10 cellular contexts compared by ENCODE assay signal in genomic region chr2:70888925-70889715, GRCh38. TPM values are rescaled to one million over a fixed set of nuclear protein-coding genes. Genes with fewer than 3 reads are reported as not detected.
A peak's percentile ranks its signal among the peaks of the same experiment; 100 is the strongest.
DNase-seq lines count a peak whose midpoint lies in the region; ATAC-seq, FAIRE-seq and TF ChIP-seq lines count a peak whose summit lies in the region.
"Had no signal": no experiment of that assay in that cellular context is flagged by ENCODE, and none has a peak within 500 bp of the region (broad histone marks: within the 10 kb centered on the region; RNA-seq: fewer than 3 reads in every experiment).

No MANE protein-coding gene starts in this region.

- no peaks in the 10 kb centered on the region for H3K9me3 Mint-ChIP-seq in activated CD8-positive, alpha-beta memory T cell treated with anti-CD3 and anti-CD28 coated beads, Interleukin-2, amount 10 ng/mL, durations not matched to agents 7 days and 5 days (ENCODE audit: low read depth)
- no peaks in the 10 kb centered on the region for H3K9me3 Mint-ChIP-seq in stimulated activated naive CD8-positive, alpha-beta T cell treated with anti-CD3 and anti-CD28 coated beads, Interleukin-15, amount 100 ng/mL, for 72 hours

- no peak for TF ChIP-seq POLR2A in HepG2 (IDR thresholded peaks at IDR 0.05; ENCODE audit: insufficient read depth in 1 of 2, low read depth in 2 of 2, low read length in 2 of 2)

- H3K27ac ChIP-seq in HepG2 (ENCODE audit: extremely low read length, insufficient read depth, low read length), result no peak overlapping the region

- WGBS in HepG2 (ENCODE audit: low lambda C conversion rate), result 89% methylated on average over 69 of the region's 69 CpGs

- H3K4me3 Mint-ChIP-seq in activated CD8-positive, alpha-beta memory T cell treated with anti-CD3 and anti-CD28 coated beads, Interleukin-2, amount 10 ng/mL, durations not matched to agents 7 days and 5 days, result peak overlapping the region; percentile 9
- H3K4me3 Mint-ChIP-seq in stimulated activated naive CD8-positive, alpha-beta T cell treated with anti-CD3 and anti-CD28 coated beads, Interleukin-15, amount 100 ng/mL, for 72 hours, result peak overlapping the region; percentile 80 to 81

- H3K4me3 ChIP-seq in HepG2 (replicated peaks in 1 of 3; ENCODE audit: insufficient read depth in 1 of 3, low read depth in 2 of 3, low read length in 3 of 3), result peak overlapping the region in 1 of 3 experiments; percentile 13; a peak in 1 of 6 replicates

- no peak overlapping the region for H3K9ac ChIP-seq in HepG2 (ENCODE audit: insufficient read depth, low read depth, low read length)

- 0 out of 2 replicates have a peak overlapping the region, but pooled peaks have one; percentile 8 for H3K4me2 ChIP-seq in HepG2 (ENCODE audit: low read depth, low read length)

- in situ Hi-C loops in HepG2 (cut with HindIII; ENCODE audit: extremely low pct_ligation_motif_present, low pct_unique_long_range_greater_than_20kb), result no loop called here

- H3K4me1 Mint-ChIP-seq in activated CD8-positive, alpha-beta memory T cell treated with anti-CD3 and anti-CD28 coated beads, Interleukin-2, amount 10 ng/mL, durations not matched to agents 7 days and 5 days, result peaks cover 26% of the 10 kb centered on the region
- peaks cover 35% of the 10 kb centered on the region for H3K4me1 Mint-ChIP-seq in stimulated activated naive CD8-positive, alpha-beta T cell treated with anti-CD3 and anti-CD28 coated beads, Interleukin-15, amount 100 ng/mL, for 72 hours

- peaks cover 37% of the 10 kb centered on the region for H3K4me1 ChIP-seq in HepG2 (ENCODE audit: insufficient read depth, low read length)

- peaks cover 3% of the 10 kb centered on the region for H3K36me3 Mint-ChIP-seq in activated CD8-positive, alpha-beta memory T cell treated with anti-CD3 and anti-CD28 coated beads, Interleukin-2, amount 10 ng/mL, durations not matched to agents 7 days and 5 days

- no peaks in the 10 kb centered on the region for H3K9me3 ChIP-seq in HepG2 (ENCODE audit: low read length)

- H3K27me3 ChIP-seq in HepG2 (ENCODE audit: control insufficient read depth in 1 of 2, insufficient read depth in 2 of 2, low read length in 2 of 2), result peaks cover 4 to 35% of the 10 kb centered on the region in 2 experiments; a peak in 4 of 5 replicates

- CTCF ChIA-PET in activated CD8-positive, alpha-beta memory T cell treated with anti-CD3 and anti-CD28 coated beads, Interleukin-2, amount 10 ng/mL, durations not matched to agents 7 days and 5 days (lab: Charles Lee), result interaction anchor here (1.5 kb wide), 1 partner anchor 28 kb away, joined by 6 read pairs; no protein-coding TSS in a partner anchor
- CTCF ChIA-PET in HepG2 (lab: Yijun Ruan, JAX; ENCODE audit: low intra/inter-chr PET ratio, low total read pairs), result no interaction called here

- no peak for TF ChIP-seq EP300 in HepG2 (IDR thresholded peaks at IDR 0.05; ENCODE audit: low read depth in 2 of 2, low read length in 2 of 2)
- TF ChIP-seq EP300 in HepG2 (CRISPR knock-in tag; IDR thresholded peaks at IDR 0.05; ENCODE audit: borderline replicate concordance), result no peak

- ATAC-seq in activated CD8-positive, alpha-beta memory T cell treated with anti-CD3 and anti-CD28 coated beads, Interleukin-2, amount 10 ng/mL, durations not matched to agents 7 days and 5 days, result no peak
- ATAC-seq in HepG2 (peak; percentile 54), GM21737 (IDR thresholded peaks at IDR 0.05; ENCODE audit: unreplicated experiment) (no peak)
- ATAC-seq in stimulated activated naive CD8-positive, alpha-beta T cell treated with anti-CD3 and anti-CD28 coated beads, Interleukin-15, amount 100 ng/mL, for 72 hours, result no peak

- H4K20me1 ChIP-seq in HepG2 (ENCODE audit: insufficient read depth, low read length), result no peaks in the 10 kb centered on the region

- no peak for DNase-seq in activated CD8-positive, alpha-beta memory T cell treated with anti-CD3 and anti-CD28 coated beads, Interleukin-2, amount 10 ng/mL, durations not matched to agents 7 days and 5 days
- no peak for DNase-seq in activated CD8-positive, alpha-beta memory T cell treated with anti-CD3 and anti-CD28 coated beads, Interleukin-2, amount 50 U/mL, for 4 hours
- peak; percentile 12 for DNase-seq in cerebellar cortex (ENCODE audit: low spot score)
- no peak for DNase-seq in HepG2 (ENCODE audit: low spot score)
- no peak for DNase-seq in stimulated activated naive CD8-positive, alpha-beta T cell treated with anti-CD3 and anti-CD28 coated beads, Interleukin-15, amount 100 ng/mL, for 72 hours
- DNase-seq in NCI-H748 (lab: John Stamatoyannopoulos, UW; ENCODE audit: unreplicated experiment), result no peak
- no peak for DNase-seq in KG1 (lab: John Stamatoyannopoulos, UW)
- DNase-seq: NK-92 treated with Interleukin-12 subunit alpha and Interleukin-12 subunit beta, amount 100 ng/mL, for 24 hours had no signal

- intact Hi-C loops in HepG2 (cut with micrococcal nuclease; ENCODE audit: unreplicated experiment), result no loop called here

- TF ChIP-seq CTCF in HepG2 (CRISPR knock-in tag; IDR thresholded peaks at IDR 0.05), result peak; percentile 52

- no peaks in the 10 kb centered on the region for H3K79me2 ChIP-seq in HepG2 (ENCODE audit: insufficient read depth, low read length)

- no TSS peak for BruUV-seq in HepG2 (replicated peaks; lab: Mats Ljungman, UMichigan)

- TF ChIP-seq RAD21 in HepG2 (CRISPR knock-in tag; IDR thresholded peaks at IDR 0.05), result no peak

- H3K27ac Mint-ChIP-seq in activated CD8-positive, alpha-beta memory T cell treated with anti-CD3 and anti-CD28 coated beads, Interleukin-2, amount 10 ng/mL, durations not matched to agents 7 days and 5 days, result peak overlapping the region; percentile 48
- H3K27ac Mint-ChIP-seq in stimulated activated naive CD8-positive, alpha-beta T cell treated with anti-CD3 and anti-CD28 coated beads, Interleukin-15, amount 100 ng/mL, for 72 hours, result no peak overlapping the region

- H3K36me3 ChIP-seq in HepG2 (replicated peaks in 1 of 2; ENCODE audit: control insufficient read depth in 1 of 2, insufficient read depth in 2 of 2, low read length in 2 of 2), result no peaks in the 10 kb centered on the region

- H2AFZ ChIP-seq in HepG2 (ENCODE audit: low read length), result no peak overlapping the region

- FAIRE-seq in HepG2 (lab: Jason Lieb, UNC), result no peak

- H3K27me3 Mint-ChIP-seq in activated CD8-positive, alpha-beta memory T cell treated with anti-CD3 and anti-CD28 coated beads, Interleukin-2, amount 10 ng/mL, durations not matched to agents 7 days and 5 days, result peaks cover 96% of the 10 kb centered on the region
- peaks cover 95% of the 10 kb centered on the region for H3K27me3 Mint-ChIP-seq in stimulated activated naive CD8-positive, alpha-beta T cell treated with anti-CD3 and anti-CD28 coated beads, Interleukin-15, amount 100 ng/mL, for 72 hours

- POLR2A ChIA-PET in HepG2 (lab: Yijun Ruan, JAX), result no interaction called here

RNA-seq across cellular contexts. Expression of gene VAX2, which starts 11.3 kb away (rescaled TPM):
- total RNA-seq in activated CD8-positive, alpha-beta memory T cell treated with anti-CD3 and anti-CD28 coated beads, Interleukin-2, amount 10 ng/mL, durations not matched to agents 7 days and 5 days, result not detected
- 3.9 and 4.1 TPM in 2 replicates for total RNA-seq in HepG2 (2016; rRNA removed; fragmentation: Illumina TruSeq; extraction: Trizol)
- 3.0 and 3.9 TPM in 2 replicates for total RNA-seq in HepG2 (2016; cell fraction: cytosol; rRNA removed; fragmentation: Illumina TruSeq; extraction: Trizol; ENCODE audit: low read depth)
- total RNA-seq in HepG2 (2016; cell fraction: insoluble cytoplasmic fraction; rRNA removed; fragmentation: Illumina TruSeq; extraction: Trizol), result 3.6 and 4.7 TPM in 2 replicates
- 3.2 and 4.6 TPM in 2 replicates for total RNA-seq in HepG2 (2016; cell fraction: membrane; rRNA removed; fragmentation: Illumina TruSeq; extraction: Trizol)
- total RNA-seq in HepG2 (2016; cell fraction: nucleus; rRNA removed; fragmentation: Illumina TruSeq; extraction: Trizol), result 2.9 and 3.6 TPM in 2 replicates
- 2.1 and 3.0 TPM in 2 replicates for polyA plus RNA-seq in HepG2 (2011; rRNA removed)
- polyA plus RNA-seq in HepG2 (2011; cell fraction: cytosol; rRNA removed), result 0.96 and 1.5 TPM in 2 replicates
- 12.7 and 15.3 TPM in 2 replicates for polyA plus RNA-seq in HepG2 (2011; cell fraction: nucleus; rRNA removed)
- polyA plus RNA-seq in HepG2 (2012), result 1.0 and 1.3 TPM in 2 replicates
- polyA plus RNA-seq in HepG2 (2016; cell fraction: cytosol; fragmentation: Illumina TruSeq; extraction: Trizol; ENCODE audit: low read depth), result 4.8 and 4.9 TPM in 2 replicates
- 4.6 and 5.5 TPM in 2 replicates for polyA plus RNA-seq in HepG2 (2016; cell fraction: insoluble cytoplasmic fraction; fragmentation: Illumina TruSeq; extraction: Trizol; ENCODE audit: low read depth)
- polyA plus RNA-seq in HepG2 (2016; cell fraction: membrane; fragmentation: Illumina TruSeq; extraction: Trizol; ENCODE audit: low read depth), result 4.6 and 5.0 TPM in 2 replicates
- polyA plus RNA-seq in HepG2 (2016; cell fraction: nucleus; fragmentation: Illumina TruSeq; extraction: Trizol; ENCODE audit: insufficient read depth, low read depth), result 6.7 and 8.7 TPM in 2 replicates
- polyA minus RNA-seq in HepG2 (2011; rRNA and poly(A)+ RNA removed; ENCODE audit: low replicate concordance), result 1.1 TPM in 1 of 2 replicates, not detected in the other
- polyA minus RNA-seq in HepG2 (2011; cell fraction: cytosol; rRNA and poly(A)+ RNA removed), result 0.59 and 1.1 TPM in 2 replicates
- polyA minus RNA-seq in HepG2 (2011; cell fraction: nucleus; rRNA and poly(A)+ RNA removed), result 3.0 and 3.3 TPM in 2 replicates
- total RNA-seq: activated CD8-positive, alpha-beta memory T cell treated with anti-CD3 and anti-CD28 coated beads for 36 hours had no signal

RNA-seq across cellular contexts. Expression of gene ATP6V1B1, which starts 46.6 kb away (rescaled TPM):
- total RNA-seq in activated CD8-positive, alpha-beta memory T cell treated with anti-CD3 and anti-CD28 coated beads, Interleukin-2, amount 10 ng/mL, durations not matched to agents 7 days and 5 days, result not detected
- total RNA-seq in HepG2 (2016; rRNA removed; fragmentation: Illumina TruSeq; extraction: Trizol), result 0.58 TPM in 1 of 2 replicates, not detected in the other
- total RNA-seq in HepG2 (2016; cell fraction: cytosol; rRNA removed; fragmentation: Illumina TruSeq; extraction: Trizol; ENCODE audit: low read depth), result not detected in 2 replicates
- 0.37 and 1.5 TPM in 2 replicates for total RNA-seq in HepG2 (2016; cell fraction: insoluble cytoplasmic fraction; rRNA removed; fragmentation: Illumina TruSeq; extraction: Trizol)
- total RNA-seq in HepG2 (2016; cell fraction: membrane; rRNA removed; fragmentation: Illumina TruSeq; extraction: Trizol), result not detected in 2 replicates
- total RNA-seq in HepG2 (2016; cell fraction: nucleus; rRNA removed; fragmentation: Illumina TruSeq; extraction: Trizol), result 2.3 and 2.4 TPM in 2 replicates
- 1.6 and 1.8 TPM in 2 replicates for polyA plus RNA-seq in HepG2 (2011; rRNA removed)
- polyA plus RNA-seq in HepG2 (2011; cell fraction: cytosol; rRNA removed), result 0.21 and 0.30 TPM in 2 replicates
- polyA plus RNA-seq in HepG2 (2011; cell fraction: nucleus; rRNA removed), result 24.4 and 25.8 TPM in 2 replicates
- 1.7 and 2.1 TPM in 2 replicates for polyA plus RNA-seq in HepG2 (2012)
- 0.07 and 0.08 TPM in 2 replicates for polyA plus RNA-seq in HepG2 (2016; cell fraction: cytosol; fragmentation: Illumina TruSeq; extraction: Trizol; ENCODE audit: low read depth)
- polyA plus RNA-seq in HepG2 (2016; cell fraction: insoluble cytoplasmic fraction; fragmentation: Illumina TruSeq; extraction: Trizol; ENCODE audit: low read depth), result 0.31 TPM in 1 of 2 replicates, not detected in the other
- 0.12 TPM in 1 of 2 replicates, not detected in the other for polyA plus RNA-seq in HepG2 (2016; cell fraction: membrane; fragmentation: Illumina TruSeq; extraction: Trizol; ENCODE audit: low read depth)
- polyA plus RNA-seq in HepG2 (2016; cell fraction: nucleus; fragmentation: Illumina TruSeq; extraction: Trizol; ENCODE audit: insufficient read depth, low read depth), result 7.8 and 11.0 TPM in 2 replicates
- polyA minus RNA-seq in HepG2 (2011; rRNA and poly(A)+ RNA removed; ENCODE audit: low replicate concordance), result 0.18 TPM in 1 of 2 replicates, not detected in the other
- not detected in 2 replicates for polyA minus RNA-seq in HepG2 (2011; cell fraction: cytosol; rRNA and poly(A)+ RNA removed)
- 1.5 and 3.5 TPM in 2 replicates for polyA minus RNA-seq in HepG2 (2011; cell fraction: nucleus; rRNA and poly(A)+ RNA removed)
- total RNA-seq: activated CD8-positive, alpha-beta memory T cell treated with anti-CD3 and anti-CD28 coated beads for 36 hours had no signal

RNA-seq across cellular contexts. Expression of gene CD207, which starts 53.5 kb away (rescaled TPM):
- total RNA-seq in activated CD8-positive, alpha-beta memory T cell treated with anti-CD3 and anti-CD28 coated beads, Interleukin-2, amount 10 ng/mL, durations not matched to agents 7 days and 5 days, result not detected
- 0.09 and 0.27 TPM in 2 replicates for total RNA-seq in HepG2 (2016; rRNA removed; fragmentation: Illumina TruSeq; extraction: Trizol)
- total RNA-seq in HepG2 (2016; cell fraction: cytosol; rRNA removed; fragmentation: Illumina TruSeq; extraction: Trizol; ENCODE audit: low read depth), result not detected in 2 replicates
- 0.17 TPM in 1 of 2 replicates, not detected in the other for total RNA-seq in HepG2 (2016; cell fraction: insoluble cytoplasmic fraction; rRNA removed; fragmentation: Illumina TruSeq; extraction: Trizol)
- not detected in 2 replicates for total RNA-seq in HepG2 (2016; cell fraction: membrane; rRNA removed; fragmentation: Illumina TruSeq; extraction: Trizol)
- 0.19 TPM in 2 replicates for total RNA-seq in HepG2 (2016; cell fraction: nucleus; rRNA removed; fragmentation: Illumina TruSeq; extraction: Trizol)
- polyA plus RNA-seq in HepG2 (2011; rRNA removed), result 0.13 and 0.15 TPM in 2 replicates
- 0.07 and 0.12 TPM in 2 replicates for polyA plus RNA-seq in HepG2 (2011; cell fraction: cytosol; rRNA removed)
- 0.21 TPM in 2 replicates for polyA plus RNA-seq in HepG2 (2011; cell fraction: nucleus; rRNA removed)
- polyA plus RNA-seq in HepG2 (2012), result 0.16 and 0.19 TPM in 2 replicates
- not detected in 2 replicates for polyA plus RNA-seq in HepG2 (2016; cell fraction: cytosol; fragmentation: Illumina TruSeq; extraction: Trizol; ENCODE audit: low read depth)
- polyA plus RNA-seq in HepG2 (2016; cell fraction: insoluble cytoplasmic fraction; fragmentation: Illumina TruSeq; extraction: Trizol; ENCODE audit: low read depth), result 0.12 and 0.16 TPM in 2 replicates
- 0.16 TPM in 1 of 2 replicates, not detected in the other for polyA plus RNA-seq in HepG2 (2016; cell fraction: membrane; fragmentation: Illumina TruSeq; extraction: Trizol; ENCODE audit: low read depth)
- 0.33 and 0.40 TPM in 2 replicates for polyA plus RNA-seq in HepG2 (2016; cell fraction: nucleus; fragmentation: Illumina TruSeq; extraction: Trizol; ENCODE audit: insufficient read depth, low read depth)
- polyA minus RNA-seq in HepG2 (2011; rRNA and poly(A)+ RNA removed; ENCODE audit: low replicate concordance), result 0.10 TPM in 1 of 2 replicates, not detected in the other
- polyA minus RNA-seq in HepG2 (2011; cell fraction: cytosol; rRNA and poly(A)+ RNA removed), result not detected in 2 replicates
- 0.25 and 0.39 TPM in 2 replicates for polyA minus RNA-seq in HepG2 (2011; cell fraction: nucleus; rRNA and poly(A)+ RNA removed)
- total RNA-seq: activated CD8-positive, alpha-beta memory T cell treated with anti-CD3 and anti-CD28 coated beads for 36 hours had no signal
